1 cellular context compared by ENCODE assay signal in genomic region chr21:42781150-42781980, GRCh38.
TF ChIP-seq lines count a peak whose summit lies in the region.

No MANE protein-coding gene starts in this region.

TF ChIP-seq in HepG2, 621 proteins besides CTCF, POLR2A, EP300 and RAD21 (continued from another document and continues in another):
- no peak for TF ChIP-seq SP5 (CRISPR knock-in tag; IDR thresholded peaks at IDR 0.05; ENCODE audit: borderline replicate concordance, low read depth)
- no peak for TF ChIP-seq THAP11 (CRISPR knock-in tag; IDR thresholded peaks at IDR 0.05)
- TF ChIP-seq, protein P1, sequence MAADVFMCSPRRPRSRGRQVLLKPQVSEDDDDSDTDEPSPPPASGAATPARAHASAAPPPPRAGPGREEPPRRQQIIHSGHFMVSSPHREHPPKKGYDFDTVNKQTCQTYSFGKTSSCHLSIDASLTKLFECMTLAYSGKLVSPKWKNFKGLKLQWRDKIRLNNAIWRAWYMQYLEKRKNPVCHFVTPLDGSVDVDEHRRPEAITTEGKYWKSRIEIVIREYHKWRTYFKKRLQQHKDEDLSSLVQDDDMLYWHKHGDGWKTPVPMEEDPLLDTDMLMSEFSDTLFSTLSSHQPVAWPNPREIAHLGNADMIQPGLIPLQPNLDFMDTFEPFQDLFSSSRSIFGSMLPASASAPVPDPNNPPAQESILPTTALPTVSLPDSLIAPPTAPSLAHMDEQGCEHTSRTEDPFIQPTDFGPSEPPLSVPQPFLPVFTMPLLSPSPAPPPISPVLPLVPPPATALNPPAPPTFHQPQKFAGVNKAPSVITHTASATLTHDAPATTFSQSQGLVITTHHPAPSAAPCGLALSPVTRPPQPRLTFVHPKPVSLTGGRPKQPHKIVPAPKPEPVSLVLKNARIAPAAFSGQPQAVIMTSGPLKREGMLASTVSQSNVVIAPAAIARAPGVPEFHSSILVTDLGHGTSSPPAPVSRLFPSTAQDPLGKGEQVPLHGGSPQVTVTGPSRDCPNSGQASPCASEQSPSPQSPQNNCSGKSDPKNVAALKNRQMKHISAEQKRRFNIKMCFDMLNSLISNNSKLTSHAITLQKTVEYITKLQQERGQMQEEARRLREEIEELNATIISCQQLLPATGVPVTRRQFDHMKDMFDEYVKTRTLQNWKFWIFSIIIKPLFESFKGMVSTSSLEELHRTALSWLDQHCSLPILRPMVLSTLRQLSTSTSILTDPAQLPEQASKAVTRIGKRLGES (CRISPR knock-in tag; IDR thresholded peaks at IDR 0.05; ENCODE audit: borderline replicate concordance), result no peak
- TF ChIP-seq ZXDC (CRISPR knock-in tag; IDR thresholded peaks at IDR 0.05), result no peak
- TF ChIP-seq CCAR2 (optimal IDR thresholded peaks at IDR 0.05; ENCODE audit: low read depth, low read length), result no peak
- no peak for TF ChIP-seq FOXA1 (IDR thresholded peaks at IDR 0.05)
- no peak for TF ChIP-seq FOXA1 (CRISPR knock-in tag; IDR thresholded peaks at IDR 0.05)
- no peak for TF ChIP-seq USF2 (IDR thresholded peaks at IDR 0.05; ENCODE audit: low read depth, low read length)
- no peak for TF ChIP-seq USF2 (CRISPR knock-in tag; IDR thresholded peaks at IDR 0.05; ENCODE audit: borderline replicate concordance)
- TF ChIP-seq, protein P2, sequence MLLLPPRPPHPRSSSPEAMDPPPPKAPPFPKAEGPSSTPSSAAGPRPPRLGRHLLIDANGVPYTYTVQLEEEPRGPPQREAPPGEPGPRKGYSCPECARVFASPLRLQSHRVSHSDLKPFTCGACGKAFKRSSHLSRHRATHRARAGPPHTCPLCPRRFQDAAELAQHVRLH (CRISPR knock-in tag; IDR thresholded peaks at IDR 0.05; ENCODE audit: borderline replicate concordance, low read depth), result no peak
- no peak for TF ChIP-seq ATF3 (CRISPR knock-in tag; IDR thresholded peaks at IDR 0.05)
- TF ChIP-seq ATF6 (CRISPR knock-in tag; conservative IDR thresholded peaks at IDR 0.05), result no peak
- TF ChIP-seq RAD51 (IDR thresholded peaks at IDR 0.05; ENCODE audit: borderline replicate concordance), result no peak
- TF ChIP-seq, protein P3, sequence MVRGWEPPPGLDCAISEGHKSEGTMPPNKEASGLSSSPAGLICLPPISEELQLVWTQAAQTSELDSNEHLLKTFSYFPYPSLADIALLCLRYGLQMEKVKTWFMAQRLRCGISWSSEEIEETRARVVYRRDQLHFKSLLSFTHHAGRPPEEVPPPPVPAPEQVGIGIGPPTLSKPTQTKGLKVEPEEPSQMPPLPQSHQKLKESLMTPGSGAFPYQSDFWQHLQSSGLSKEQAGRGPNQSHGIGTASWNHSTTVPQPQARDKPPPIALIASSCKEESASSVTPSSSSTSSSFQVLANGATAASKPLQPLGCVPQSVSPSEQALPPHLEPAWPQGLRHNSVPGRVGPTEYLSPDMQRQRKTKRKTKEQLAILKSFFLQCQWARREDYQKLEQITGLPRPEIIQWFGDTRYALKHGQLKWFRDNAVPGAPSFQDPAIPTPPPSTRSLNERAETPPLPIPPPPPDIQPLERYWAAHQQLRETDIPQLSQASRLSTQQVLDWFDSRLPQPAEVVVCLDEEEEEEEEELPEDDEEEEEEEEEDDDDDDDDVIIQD (CRISPR knock-in tag; IDR thresholded peaks at IDR 0.05; ENCODE audit: low read depth), result no peak
- no peak for TF ChIP-seq HES4 (CRISPR knock-in tag; IDR thresholded peaks at IDR 0.05; ENCODE audit: borderline replicate concordance)
- no peak for TF ChIP-seq ZNF776 (CRISPR knock-in tag; IDR thresholded peaks at IDR 0.05)
- TF ChIP-seq TOPORS (CRISPR knock-in tag; IDR thresholded peaks at IDR 0.05), result no peak
- no peak for TF ChIP-seq ZNF414 (CRISPR knock-in tag; IDR thresholded peaks at IDR 0.05)
- TF ChIP-seq ZNF251 (CRISPR knock-in tag; IDR thresholded peaks at IDR 0.05), result no peak
- peak; percentile 46; the same call in 1 of the 2 replicates for TF ChIP-seq MED1 (CRISPR knock-in tag; IDR thresholded peaks at IDR 0.05)
- no peak for TF ChIP-seq ZNF17 (CRISPR knock-in tag; IDR thresholded peaks at IDR 0.05)
- TF ChIP-seq MAFF (IDR thresholded peaks at IDR 0.05; ENCODE audit: low read depth, low read length), result no peak
- TF ChIP-seq ZMAT3 (CRISPR knock-in tag; conservative IDR thresholded peaks at IDR 0.05), result peak; percentile 58; the same call in 1 of the 2 replicates
- TF ChIP-seq, protein P4, sequence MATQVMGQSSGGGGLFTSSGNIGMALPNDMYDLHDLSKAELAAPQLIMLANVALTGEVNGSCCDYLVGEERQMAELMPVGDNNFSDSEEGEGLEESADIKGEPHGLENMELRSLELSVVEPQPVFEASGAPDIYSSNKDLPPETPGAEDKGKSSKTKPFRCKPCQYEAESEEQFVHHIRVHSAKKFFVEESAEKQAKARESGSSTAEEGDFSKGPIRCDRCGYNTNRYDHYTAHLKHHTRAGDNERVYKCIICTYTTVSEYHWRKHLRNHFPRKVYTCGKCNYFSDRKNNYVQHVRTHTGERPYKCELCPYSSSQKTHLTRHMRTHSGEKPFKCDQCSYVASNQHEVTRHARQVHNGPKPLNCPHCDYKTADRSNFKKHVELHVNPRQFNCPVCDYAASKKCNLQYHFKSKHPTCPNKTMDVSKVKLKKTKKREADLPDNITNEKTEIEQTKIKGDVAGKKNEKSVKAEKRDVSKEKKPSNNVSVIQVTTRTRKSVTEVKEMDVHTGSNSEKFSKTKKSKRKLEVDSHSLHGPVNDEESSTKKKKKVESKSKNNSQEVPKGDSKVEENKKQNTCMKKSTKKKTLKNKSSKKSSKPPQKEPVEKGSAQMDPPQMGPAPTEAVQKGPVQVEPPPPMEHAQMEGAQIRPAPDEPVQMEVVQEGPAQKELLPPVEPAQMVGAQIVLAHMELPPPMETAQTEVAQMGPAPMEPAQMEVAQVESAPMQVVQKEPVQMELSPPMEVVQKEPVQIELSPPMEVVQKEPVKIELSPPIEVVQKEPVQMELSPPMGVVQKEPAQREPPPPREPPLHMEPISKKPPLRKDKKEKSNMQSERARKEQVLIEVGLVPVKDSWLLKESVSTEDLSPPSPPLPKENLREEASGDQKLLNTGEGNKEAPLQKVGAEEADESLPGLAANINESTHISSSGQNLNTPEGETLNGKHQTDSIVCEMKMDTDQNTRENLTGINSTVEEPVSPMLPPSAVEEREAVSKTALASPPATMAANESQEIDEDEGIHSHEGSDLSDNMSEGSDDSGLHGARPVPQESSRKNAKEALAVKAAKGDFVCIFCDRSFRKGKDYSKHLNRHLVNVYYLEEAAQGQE (IDR thresholded peaks at IDR 0.05; ENCODE audit: borderline replicate concordance in 1 of 2, low read depth in 1 of 2, low read length in 2 of 2), result no peak
- no peak; the same call in 1 of the 2 replicates for TF ChIP-seq SNAPC2 (CRISPR knock-in tag; IDR thresholded peaks at IDR 0.05)
- no peak for TF ChIP-seq ZFP41 (CRISPR knock-in tag; IDR thresholded peaks at IDR 0.05; ENCODE audit: borderline replicate concordance)
- no peak for TF ChIP-seq ZBTB37 (CRISPR knock-in tag; IDR thresholded peaks at IDR 0.05)
- no peak for TF ChIP-seq CHCHD3 (CRISPR knock-in tag; IDR thresholded peaks at IDR 0.05)
- no peak for TF ChIP-seq FOSL1 (CRISPR knock-in tag; IDR thresholded peaks at IDR 0.05; ENCODE audit: borderline replicate concordance)
- TF ChIP-seq POGK (CRISPR knock-in tag; conservative IDR thresholded peaks at IDR 0.05), result no peak
- peak; percentile 56 for TF ChIP-seq BCL6 (CRISPR knock-in tag; IDR thresholded peaks at IDR 0.05)
- no peak for TF ChIP-seq EHMT2 (IDR thresholded peaks at IDR 0.05; ENCODE audit: borderline replicate concordance, low read depth, low read length)
- TF ChIP-seq ATAD3A (CRISPR knock-in tag; IDR thresholded peaks at IDR 0.05), result no peak
- no peak for TF ChIP-seq ZSCAN22 (CRISPR knock-in tag; IDR thresholded peaks at IDR 0.05)
- peak; percentile 53; the same call in 1 of the 2 replicates for TF ChIP-seq ZNF563 (CRISPR knock-in tag; IDR thresholded peaks at IDR 0.05)
- no peak for TF ChIP-seq REXO4 (CRISPR knock-in tag; IDR thresholded peaks at IDR 0.05; ENCODE audit: borderline replicate concordance)
- TF ChIP-seq NR2F2 (IDR thresholded peaks at IDR 0.05; ENCODE audit: borderline replicate concordance, low read depth), result no peak
- no peak for TF ChIP-seq RFXANK (CRISPR knock-in tag; IDR thresholded peaks at IDR 0.05)
- 0 out of 2 replicates have a peak, but pooled peaks have one; percentile 27 for TF ChIP-seq TSC22D2 (CRISPR knock-in tag; IDR thresholded peaks at IDR 0.05; ENCODE audit: borderline replicate concordance)
- TF ChIP-seq TOE1 (CRISPR knock-in tag; IDR thresholded peaks at IDR 0.05), result no peak
